ENCODE assay signal across 19 cellular contexts in the genomic region with DNA sequence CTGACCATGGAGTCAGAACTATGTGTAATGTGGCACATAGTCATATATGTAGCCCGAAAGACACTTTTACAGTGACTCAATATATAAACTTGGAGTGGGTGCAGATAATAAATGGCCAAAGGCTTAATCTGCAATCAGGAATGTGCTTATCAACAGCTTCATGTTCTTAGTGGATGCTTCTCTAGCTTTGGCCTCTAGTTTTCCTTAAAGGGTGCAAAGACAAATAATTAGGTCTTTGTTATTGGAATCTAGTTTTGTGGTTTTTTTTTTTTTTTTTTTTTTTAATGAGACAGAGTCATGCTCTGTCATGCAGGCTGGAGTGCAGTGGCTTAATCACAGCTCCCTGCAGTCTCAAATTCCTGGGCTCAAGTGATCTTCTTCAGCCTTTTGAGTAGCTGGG.
DNase-seq lines count a peak whose midpoint lies in the region; ATAC-seq and TF ChIP-seq lines count a peak whose summit lies in the region.
"Had no signal": no experiment of that assay in that cellular context is flagged by ENCODE, and none has a peak within 500 bp of the region (broad histone marks: within the 10 kb centered on the region; RNA-seq: fewer than 3 reads in every experiment).

No MANE protein-coding gene starts in this region.

- peak; percentile 4 for DNase-seq in ELR (ENCODE audit: low read depth)
- peak; percentile 31 for DNase-seq in SK-MEL-5 (ENCODE audit: low read depth, low spot score)
- peak; percentile 43 for DNase-seq in epithelial cell of prostate (ENCODE audit: low read depth, low spot score)
- peak; percentile 28 to 39 for DNase-seq in thyroid gland
- DNase-seq in COLO829 (ENCODE audit: low spot score) = no peak
- no peak for DNase-seq in T1000 (lab: John Stamatoyannopoulos, UW)
- DNase-seq in activated CD4-positive, alpha-beta T cell treated with anti-CD3 and anti-CD28 coated beads for 36 hours = no peak
- DNase-seq: ACHN, AML-193, DMS 273 treated with DMSO at 0.1 percent for 48 hours, HFFc6, NCI-H1417 treated with DMSO at 0.1 percent for 48 hours, NCI-H187 treated with DMSO at 0.1 percent for 48 hours, NCI-H345, NCI-H526, PC-9, SIG-M5 had no signal

- 96 to 97% methylated on average over 1 of the region's 1 CpG for WGBS in thyroid gland, 2 donors

- CTCF ChIA-PET in activated CD4-positive, alpha-beta T cell treated with anti-CD3 and anti-CD28 coated beads for 36 hours (lab: Charles Lee) = no interaction called here

- H3K27ac Mint-ChIP-seq in activated CD4-positive, alpha-beta T cell treated with anti-CD3 and anti-CD28 coated beads for 36 hours = no peak overlapping the region
- H3K27ac Mint-ChIP-seq: HFFc6 had no signal

- H3K4me3 ChIP-seq in thyroid gland (replicated peaks in 1 of 3) = no peak overlapping the region
- H3K4me3 ChIP-seq: PC-9 had no signal

- H3K9me3 Mint-ChIP-seq in activated CD4-positive, alpha-beta T cell treated with anti-CD3 and anti-CD28 coated beads for 36 hours (ENCODE audit: low read depth) = no peaks in the 10 kb centered on the region

- no peaks in the 10 kb centered on the region for H3K27me3 ChIP-seq in thyroid gland

- no peaks in the 10 kb centered on the region for H3K36me3 ChIP-seq in thyroid gland

- in situ Hi-C loops in SK-MEL-5 (cut with HindIII; ENCODE audit: low pct_unique_long_range_greater_than_20kb, low sequenced_read_pairs) = no loop called here

- POLR2A ChIA-PET in activated CD4-positive, alpha-beta T cell treated with anti-CD3 and anti-CD28 coated beads for 36 hours (lab: Charles Lee) = no interaction called here

- no peaks in the 10 kb centered on the region for H3K27me3 Mint-ChIP-seq in activated CD4-positive, alpha-beta T cell treated with anti-CD3 and anti-CD28 coated beads for 36 hours

- H3K36me3 Mint-ChIP-seq in activated CD4-positive, alpha-beta T cell treated with anti-CD3 and anti-CD28 coated beads for 36 hours (ENCODE audit: low read depth) = no peaks in the 10 kb centered on the region

- no peak overlapping the region for H3K4me3 Mint-ChIP-seq in activated CD4-positive, alpha-beta T cell treated with anti-CD3 and anti-CD28 coated beads for 36 hours
- H3K4me3 Mint-ChIP-seq: HFFc6 had no signal

- H3K9me3 ChIP-seq in thyroid gland = no peaks in the 10 kb centered on the region

- intact Hi-C loops in thyroid gland (cut with DNase I) = no loop called here
- intact Hi-C loops in activated CD4-positive, alpha-beta T cell treated with anti-CD3 and anti-CD28 coated beads for 36 hours (cut with DNase I, micrococcal nuclease) = no loop called here

- H3K4me1 ChIP-seq in thyroid gland = peaks cover 0 to 5% of the 10 kb centered on the region in 2 donors

- H3K27ac ChIP-seq in epithelial cell of prostate = no peak overlapping the region
- no peak overlapping the region for H3K27ac ChIP-seq in thyroid gland
- H3K27ac ChIP-seq: C4-2B, PC-9, RWPE1 had no signal

- no peaks in the 10 kb centered on the region for H3K4me1 Mint-ChIP-seq in activated CD4-positive, alpha-beta T cell treated with anti-CD3 and anti-CD28 coated beads for 36 hours

- TF ChIP-seq CTCF in thyroid gland (IDR thresholded peaks at IDR 0.05) = no peak

- no peak for ATAC-seq in activated CD4-positive, alpha-beta T cell treated with anti-CD3 and anti-CD28 coated beads for 36 hours

- TF ChIP-seq POLR2A in thyroid gland (IDR thresholded peaks at IDR 0.05) = no peak

Comparison
In these comparisons a context has a peak if more than half of its experiments do, and no peak if none do; other contexts are left out.
1. DNase-seq: peak in ELR (single experiment), SK-MEL-5 (single experiment), epithelial cell of prostate (single experiment) and thyroid gland (2 of 2); none in COLO829 (single experiment), T1000 (single experiment) and activated CD4-positive, alpha-beta T cell treated with anti-CD3 and anti-CD28 coated beads for 36 hours (single experiment).